Comparison of ENCODE assay signal across 26 cellular contexts in genomic region chr16:549544-550263, GRCh38. TPM values are rescaled to one million over a fixed set of nuclear protein-coding genes. Genes with fewer than 3 reads are reported as not detected.
DNase-seq lines count a peak whose midpoint lies in the region; ATAC-seq and TF ChIP-seq lines count a peak whose summit lies in the region.
"Had no signal": no experiment of that assay in that cellular context is flagged by ENCODE, and none has a peak within 500 bp of the region (broad histone marks: within the 10 kb centered on the region; RNA-seq: fewer than 3 reads in every experiment).

No MANE protein-coding gene starts in this region.

- H3K4me3 ChIP-seq in A673 (ENCODE audit: low read depth, low read length, poor library complexity, severe bottlenecking) (no peak overlapping the region), GM23338 (no peak overlapping the region)
- H3K4me3 ChIP-seq: esophagus muscularis mucosa, PC-9, thoracic aorta had no signal

- H3K9me3 Mint-ChIP-seq in GM23338 (no peaks in the 10 kb centered on the region), WTC11 (no peaks in the 10 kb centered on the region)
- H3K9me3 Mint-ChIP-seq: CD14-positive monocyte; natural killer cell; T-helper 1 cell treated with Interleukin-12 subunit alpha and Interleukin-12 subunit beta and Interleukin-4 antibody, amounts not matched to agents 30 μg/mL and 1 μg/mL, for 36 hours had no signal

- CTCF ChIA-PET in A673 (lab: Charles Lee) = no interaction called here
- CTCF ChIA-PET in WTC11 (lab: Charles Lee) = interaction anchor here (0.6 to 1.4 kb wide), 10 partner anchors 9 to 197 kb away, joined by 3 to 7 read pairs (median 4); partner anchors contain the start of gene CAPN15

- H3K27ac Mint-ChIP-seq in GM23338 (no peak overlapping the region), WTC11 (no peak overlapping the region)
- H3K27ac Mint-ChIP-seq: CD14-positive monocyte; natural killer cell; T-helper 1 cell treated with Interleukin-12 subunit alpha and Interleukin-12 subunit beta and Interleukin-4 antibody, amounts not matched to agents 30 μg/mL and 1 μg/mL, for 36 hours had no signal

- H3K27me3 Mint-ChIP-seq in GM23338 (ENCODE audit: insufficient read depth, low read depth, poor library complexity) = peaks cover 2% of the 10 kb centered on the region
- H3K27me3 Mint-ChIP-seq in WTC11 (ENCODE audit: low read depth) = no peaks in the 10 kb centered on the region

- no peaks in the 10 kb centered on the region; the same call in 1 of the 2 replicates for H4K20me1 ChIP-seq in GM23338 (replicated peaks; ENCODE audit: insufficient read depth)

- TF ChIP-seq CTCF in A673 (conservative IDR thresholded peaks at IDR 0.05; ENCODE audit: low read depth, low read length) = peak; percentile 33
- TF ChIP-seq CTCF in GM23338 (conservative IDR thresholded peaks at IDR 0.05; ENCODE audit: low read depth in 2 of 2) = peak; percentile 55 to 72
- TF ChIP-seq CTCF in WTC11 (IDR thresholded peaks at IDR 0.05) = peak; percentile 46
- peak; percentile 14 for TF ChIP-seq CTCF in foreskin keratinocyte (conservative IDR thresholded peaks at IDR 0.05)

- 0 out of 2 replicates have a peak, but pooled peaks cover 6% of the 10 kb centered on the region for H3F3A ChIP-seq in GM23338 (replicated peaks; ENCODE audit: low read depth)

- intact Hi-C loops in A673 (cut with micrococcal nuclease; ENCODE audit: unreplicated experiment) = no loop called here

- POLR2A ChIA-PET in A673 (lab: Charles Lee; ENCODE audit: low non-redundant PET) = no interaction called here
- POLR2A ChIA-PET in WTC11 (lab: Charles Lee) = no interaction called here

- ATAC-seq in GM23338 (peak; percentile 69), WTC11 (peak; percentile 56), foreskin keratinocyte (no peak), HG03159 (IDR thresholded peaks at IDR 0.05; ENCODE audit: unreplicated experiment) (no peak), HG02571 (IDR thresholded peaks at IDR 0.05; ENCODE audit: unreplicated experiment) (no peak)
- ATAC-seq: left cardiac atrium had no signal

- H3K9me2 ChIP-seq in GM23338 (ENCODE audit: insufficient read depth) = no peaks in the 10 kb centered on the region

- H3K4me1 Mint-ChIP-seq in GM23338 = no peaks in the 10 kb centered on the region
- no peaks in the 10 kb centered on the region for H3K4me1 Mint-ChIP-seq in WTC11
- H3K4me1 Mint-ChIP-seq: CD14-positive monocyte had no signal

- H3K27me3 ChIP-seq in A673 (replicated peaks; ENCODE audit: insufficient read depth, low read depth, low read length, poor library complexity) (no peaks in the 10 kb centered on the region), GM23338 (ENCODE audit: insufficient read depth) (no peaks in the 10 kb centered on the region), foreskin keratinocyte (no peaks in the 10 kb centered on the region)
- H3K27me3 ChIP-seq: esophagus muscularis mucosa had no signal

- no TSS peak for BruUV-seq in A673 (replicated peaks; lab: Mats Ljungman, UMichigan)

- H2AFZ ChIP-seq in GM23338 = no peak overlapping the region
- H2AFZ ChIP-seq: parathyroid adenoma, PC-9 had no signal

- no peaks in the 10 kb centered on the region for H3K9me3 ChIP-seq in A673 (ENCODE audit: low read depth, low read length, poor library complexity, severe bottlenecking)
- H3K9me3 ChIP-seq: esophagus muscularis mucosa, thoracic aorta had no signal

- H3K4me3 Mint-ChIP-seq in GM23338 (no peak overlapping the region), WTC11 (no peak overlapping the region)
- H3K4me3 Mint-ChIP-seq: CD14-positive monocyte; natural killer cell; T-helper 1 cell treated with Interleukin-12 subunit alpha and Interleukin-12 subunit beta and Interleukin-4 antibody, amounts not matched to agents 30 μg/mL and 1 μg/mL, for 36 hours had no signal

- peaks cover 12% of the 10 kb centered on the region for H3K36me3 ChIP-seq in A673 (ENCODE audit: insufficient read depth, low read length, poor library complexity, severe bottlenecking)
- no peaks in the 10 kb centered on the region for H3K36me3 ChIP-seq in GM23338 (ENCODE audit: insufficient read depth)

- peaks cover 3% of the 10 kb centered on the region; the same call in 1 of the 3 replicates for H3K36me3 Mint-ChIP-seq in GM23338 (ENCODE audit: low read depth)
- no peaks in the 10 kb centered on the region for H3K36me3 Mint-ChIP-seq in WTC11
- H3K36me3 Mint-ChIP-seq: natural killer cell had no signal

- H3K4me1 ChIP-seq in A673 (ENCODE audit: insufficient read depth, low read length, poor library complexity, severe bottlenecking) (no peaks in the 10 kb centered on the region), GM23338 (ENCODE audit: insufficient read depth) (no peaks in the 10 kb centered on the region), foreskin keratinocyte (peaks cover 5% of the 10 kb centered on the region)
- H3K4me1 ChIP-seq: parathyroid adenoma had no signal

- no peak overlapping the region for H3K4me2 ChIP-seq in GM23338
- H3K4me2 ChIP-seq: PC-9 had no signal

- no peaks in the 10 kb centered on the region for H3K79me2 ChIP-seq in GM23338 (replicated peaks; ENCODE audit: insufficient read depth)
- H3K79me2 ChIP-seq: parathyroid adenoma had no signal

- H3K27ac ChIP-seq in A673 (ENCODE audit: low read depth, low read length, poor library complexity, severe bottlenecking) (no peak overlapping the region), GM23338 (ENCODE audit: low read depth) (no peak overlapping the region), foreskin keratinocyte (no peak overlapping the region)
- H3K27ac ChIP-seq: esophagus muscularis mucosa, parathyroid adenoma, PC-9, thoracic aorta had no signal

- no peak for DNase-seq in A673 (ENCODE audit: low spot score)
- peak; percentile 73 for DNase-seq in GM23338 (ENCODE audit: low spot score)
- DNase-seq in WTC11 (ENCODE audit: low spot score) = peak; percentile 70
- DNase-seq in foreskin keratinocyte = no peak
- no peak for DNase-seq in NOMO-1 treated with DMSO at 0.1 percent for 48 hours (lab: John Stamatoyannopoulos, UW; ENCODE audit: unreplicated experiment)
- DNase-seq in activated CD8-positive, alpha-beta memory T cell treated with anti-CD3 and anti-CD28 coated beads, Interleukin-2, amount 50 U/mL, for 4 hours = no peak
- DNase-seq: ACHN; activated CD4-positive, alpha-beta T cell treated with anti-CD3 and anti-CD28 coated beads, Interleukin-2, amount 50 U/mL, for 48 hours; activated gamma-delta T cell; activated T-cell treated with anti-CD3 and anti-CD28 coated beads for 4 hours; GF-D8; left cardiac atrium; natural killer cell; NCI-H1694; NCI-H774; PC-9; stimulated activated naive CD4-positive, alpha-beta T cell had no signal

TF ChIP-seq in GM23338, 12 proteins besides CTCF, POLR2A, EP300 and RAD21 (continues in another document):
- TF ChIP-seq ZNF114 (CRISPR knock-in tag; IDR thresholded peaks at IDR 0.05) (no peak), JUNB (IDR thresholded peaks at IDR 0.05; ENCODE audit: unreplicated experiment) (no peak), POLR2AphosphoS5 (IDR thresholded peaks at IDR 0.05; ENCODE audit: low read depth) (no peak), EZH2phosphoT487 (IDR thresholded peaks at IDR 0.05; ENCODE audit: unreplicated experiment) (no peak), EZH2 (IDR thresholded peaks at IDR 0.05; ENCODE audit: low read depth, unreplicated experiment) (no peak), CREB1 (CRISPR knock-in tag; IDR thresholded peaks at IDR 0.05; ENCODE audit: low read depth) (no peak)

TF ChIP-seq in WTC11, 78 proteins besides CTCF, POLR2A, EP300 and RAD21 (continues in another document):
- no peak for TF ChIP-seq HMGXB4 (CRISPR knock-in tag; IDR thresholded peaks at IDR 0.05)

RNA-seq across cellular contexts. Expression of gene PRR35, which starts 10.5 kb away (rescaled TPM):
- total RNA-seq in A673 (2021) (0.13 TPM in 1 of 2 replicates, not detected in the other), WTC11 (2021) (0.72 to 1.1 TPM (median 0.94 TPM) in 3 replicates), foreskin keratinocyte (not detected in 2 replicates)
- total RNA-seq in GM23338 (2014; rRNA removed; shearing (Covaris generic)) = 1.1 and 1.4 TPM in 2 replicates
- polyA plus RNA-seq in GM23338 (2016; fragmentation: Nextera tagmentation; extraction: Ambion mirVana) (0.32 and 0.63 TPM in 2 replicates), foreskin keratinocyte (not detected in 2 replicates)
- total RNA-seq: dermis microvascular lymphatic vessel endothelial cell, esophagus muscularis mucosa, left cardiac atrium, mesenteric fat pad, PC-9 had no signal
- polyA plus RNA-seq: CD14-positive monocyte had no signal

RNA-seq across cellular contexts. Expression of gene NHLRC4, which starts 17.1 kb away (rescaled TPM):
- total RNA-seq in A673 (2021) (0.21 and 0.52 TPM in 2 replicates), WTC11 (2021) (0.76 to 0.92 TPM (median 0.87 TPM) in 3 replicates), foreskin keratinocyte (0.18 and 0.41 TPM in 2 replicates)
- 0.80 TPM in 1 of 2 replicates, not detected in the other for total RNA-seq in GM23338 (2014; rRNA removed; shearing (Covaris generic))
- polyA plus RNA-seq in GM23338 (2016; fragmentation: Nextera tagmentation; extraction: Ambion mirVana) (0.14 and 0.47 TPM in 2 replicates), foreskin keratinocyte (0.10 and 0.20 TPM in 2 replicates)
- total RNA-seq: PC-9 had no signal

RNA-seq across cellular contexts. Expression of gene PIGQ, which starts 20.1 kb away (rescaled TPM):
- 59.4 and 65.7 TPM in 2 replicates for total RNA-seq in A673 (2021)
- 49.9 and 62.3 TPM in 2 replicates for total RNA-seq in GM23338 (2014; rRNA removed; shearing (Covaris generic))
- 28.0 and 30.2 TPM in 2 replicates for polyA plus RNA-seq in GM23338 (2016; fragmentation: Nextera tagmentation; extraction: Ambion mirVana)
- 57.7 to 63.7 TPM (median 60.8 TPM) in 3 replicates for total RNA-seq in WTC11 (2021)
- total RNA-seq in foreskin keratinocyte = 29.3 and 40.7 TPM in 2 replicates
- polyA plus RNA-seq in foreskin keratinocyte = 31.4 and 37.2 TPM in 2 replicates

RNA-seq across cellular contexts. Expression of gene CAPN15, which starts 22.2 kb away (rescaled TPM):
- total RNA-seq in A673 (2021) (77.7 and 91.2 TPM in 2 replicates), WTC11 (2021) (89.3 to 110 TPM (median 93.8 TPM) in 3 replicates), foreskin keratinocyte (46.9 and 47.1 TPM in 2 replicates)
- total RNA-seq in GM23338 (2014; rRNA removed; shearing (Covaris generic)) = 142 and 164 TPM in 2 replicates
- polyA plus RNA-seq in GM23338 (2016; fragmentation: Nextera tagmentation; extraction: Ambion mirVana) (27.3 and 30.7 TPM in 2 replicates), foreskin keratinocyte (38.5 and 39.4 TPM in 2 replicates)

RNA-seq across cellular contexts. Expression of gene RAB40C, which starts 40.2 kb away (rescaled TPM):
- total RNA-seq in A673 (2021) (19.9 and 20.6 TPM in 2 replicates), WTC11 (2021) (22.5 to 28.0 TPM (median 26.2 TPM) in 3 replicates), foreskin keratinocyte (10.9 and 11.2 TPM in 2 replicates)
- total RNA-seq in GM23338 (2014; rRNA removed; shearing (Covaris generic)) = 24.2 and 24.6 TPM in 2 replicates
- polyA plus RNA-seq in GM23338 (2016; fragmentation: Nextera tagmentation; extraction: Ambion mirVana) (11.2 and 12.0 TPM in 2 replicates), foreskin keratinocyte (11.0 and 11.6 TPM in 2 replicates)

Comparison
In these comparisons a context has a peak if more than half of its experiments do, and no peak if none do; other contexts are left out.
1. DNase-seq: peak in GM23338 (single experiment) and WTC11 (single experiment); none in A673 (single experiment), foreskin keratinocyte (0 of 2), NOMO-1 treated with DMSO at 0.1 percent for 48 hours (single experiment) and activated CD8-positive, alpha-beta memory T cell treated with anti-CD3 and anti-CD28 coated beads, Interleukin-2, amount 50 U/mL, for 4 hours (single experiment).
2. ATAC-seq: peak in GM23338 (single experiment) and WTC11 (single experiment); none in foreskin keratinocyte (single experiment), HG03159 (single experiment) and HG02571 (single experiment).
3. Peak in every context shown above with its lines, with median percentiles within 50 percentile points of each other: CTCF ChIP-seq.